ENCODE assay signal across 40 cellular contexts in the genomic region with DNA sequence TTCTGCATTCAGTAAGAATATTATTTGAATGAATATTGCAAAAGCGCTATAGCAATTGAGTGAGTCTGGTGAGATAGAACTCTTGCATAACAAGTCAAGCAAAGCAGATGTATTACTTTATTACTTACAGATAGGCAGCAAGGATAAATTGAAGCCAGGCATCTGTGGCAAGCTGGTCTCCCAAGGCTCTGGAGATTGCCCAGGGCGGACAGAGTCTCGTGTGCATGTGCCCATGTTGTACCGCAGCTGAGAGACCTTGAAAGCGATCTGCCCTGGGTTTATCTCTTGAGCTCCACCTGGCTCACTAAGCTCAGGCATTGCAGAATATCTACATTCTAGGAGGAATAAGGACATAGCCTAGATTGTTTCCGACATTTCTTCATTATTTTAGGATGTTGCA.
"Had no signal": no experiment of that assay in that cellular context is flagged by ENCODE, and none has a peak within 500 bp of the region (broad histone marks: within the 10 kb centered on the region; RNA-seq: fewer than 3 reads in every experiment).

No MANE protein-coding gene starts in this region.

- DNase-seq: activated effector memory CD4-positive, alpha-beta T cell treated with anti-CD3 and anti-CD28 coated beads, Interleukin-2, amount 50 U/mL, for 16 hours; activated effector memory CD4-positive, alpha-beta T cell treated with Interleukin-2 at 50 U/mL for 16 hours; activated gamma-delta T cell; activated gamma-delta T cell treated with Interleukin-2 at 50 U/mL for 16 hours; activated naive CD4-positive, alpha-beta T cell; activated naive CD4-positive, alpha-beta T cell treated with anti-CD3 and anti-CD28 coated beads for 36 hours; activated naive CD4-positive, alpha-beta T cell treated with anti-CD3 and anti-CD28 coated beads, Interleukin-2, amount 10 ng/mL, durations not matched to agents 7 days and 5 days; activated naive CD4-positive, alpha-beta T cell treated with anti-CD3 and anti-CD28 coated beads, Interleukin-2, amount 50 U/mL, for 16 hours; activated naive CD4-positive, alpha-beta T cell treated with Interleukin-2 at 50 U/mL for 16 hours; activated naive CD8-positive, alpha-beta T cell treated with anti-CD3 and anti-CD28 coated beads for 36 hours; activated naive CD8-positive, alpha-beta T cell treated with anti-CD3 and anti-CD28 coated beads, Interleukin-2, amount 10 ng/mL, durations not matched to agents 7 days and 5 days; activated naive CD8-positive, alpha-beta T cell treated with anti-CD3 and anti-CD28 coated beads, Interleukin-2, amount 50 U/mL, for 24 hours; activated T-cell treated with anti-CD3 and anti-CD28 coated beads, Interleukin-2, amount 50 U/mL, for 1 hour; activated T-cell treated with anti-CD3 and anti-CD28 coated beads, Interleukin-2, amount 50 U/mL, for 24 hours; activated T-cell treated with anti-CD3 and anti-CD28 coated beads, Interleukin-2, amount 50 U/mL, for 4 hours; activated T-cell treated with anti-CD3 and anti-CD28 coated beads, Interleukin-2, amount 50 U/mL, for 48 hours; activated T-cell treated with anti-CD3 and anti-CD28 coated beads, Interleukin-2, amount 50 U/mL, for 72 hours; amniotic stem cell; amygdala; anterior cingulate cortex; aorta; body of pancreas; brain microvascular endothelial cell; caudate nucleus; central memory CD4-positive, alpha-beta T cell; cerebellar nuclear complex had no signal

- H3K27ac Mint-ChIP-seq: activated naive CD4-positive, alpha-beta T cell treated with anti-CD3 and anti-CD28 coated beads for 36 hours; activated naive CD4-positive, alpha-beta T cell treated with anti-CD3 and anti-CD28 coated beads, Interleukin-2, amount 10 ng/mL, durations not matched to agents 7 days and 5 days; activated naive CD4-positive, alpha-beta T cell treated with anti-CD3 and anti-CD28 coated beads, Interleukin-2, amount 50 U/mL, for 24 hours; activated naive CD4-positive, alpha-beta T cell treated with anti-CD3 and anti-CD28 coated beads, Interleukin-2, amount 50 U/mL, for 72 hours; activated naive CD8-positive, alpha-beta T cell; activated naive CD8-positive, alpha-beta T cell treated with anti-CD3 and anti-CD28 coated beads for 36 hours; activated naive CD8-positive, alpha-beta T cell treated with anti-CD3 and anti-CD28 coated beads, Interleukin-2, amount 10 ng/mL, durations not matched to agents 7 days and 5 days; activated naive CD8-positive, alpha-beta T cell treated with anti-CD3 and anti-CD28 coated beads, Interleukin-2, amount 50 U/mL, for 24 hours; activated T-cell treated with anti-CD3 and anti-CD28 coated beads, Interleukin-2, amount 50 U/mL, for 24 hours; activated T-cell treated with anti-CD3 and anti-CD28 coated beads, Interleukin-2, amount 50 U/mL, for 72 hours; activated T-helper 1 cell treated with anti-CD3 and anti-CD28 coated beads, Interleukin-12 subunit alpha, Interleukin-12 subunit beta, Interleukin-2, Interleukin-4 antibody, amounts not matched to agents 30 ng/mL and 10 ng/mL and 1 ng/mL, durations not matched to agents 14 hours and 24 hours and 36 hours; activated T-helper 17 cell treated with anti-CD3 and anti-CD28 coated beads, Interleukin-2, amount 50 U/mL, for 72 hours; activated T-helper 2 cell treated with anti-CD3 and anti-CD28 coated beads, Interferon-gamma antibody, Interleukin-2, Interleukin-4, amounts not matched to agents 10 μg/mL and 5 μg/mL and 100 μg/mL, durations not matched to agents 14 hours and 24 hours and 36 hours; brain had no signal

- H3K27me3 Mint-ChIP-seq: activated naive CD4-positive, alpha-beta T cell treated with anti-CD3 and anti-CD28 coated beads, Interleukin-2, amount 10 ng/mL, durations not matched to agents 7 days and 5 days; activated naive CD4-positive, alpha-beta T cell treated with anti-CD3 and anti-CD28 coated beads, Interleukin-2, amount 50 U/mL, for 24 hours; activated naive CD8-positive, alpha-beta T cell; activated naive CD8-positive, alpha-beta T cell treated with anti-CD3 and anti-CD28 coated beads for 36 hours; activated naive CD8-positive, alpha-beta T cell treated with anti-CD3 and anti-CD28 coated beads, Interleukin-2, amount 10 ng/mL, durations not matched to agents 7 days and 5 days; activated naive CD8-positive, alpha-beta T cell treated with anti-CD3 and anti-CD28 coated beads, Interleukin-2, amount 50 U/mL, for 24 hours; activated T-cell treated with anti-CD3 and anti-CD28 coated beads, Interleukin-2, amount 50 U/mL, for 24 hours; activated T-helper 17 cell treated with anti-CD3 and anti-CD28 coated beads, Interleukin-2, amount 50 U/mL, for 72 hours; central memory CD8-positive, alpha-beta T cell had no signal

- H3K4me1 ChIP-seq: adrenal gland, ascending aorta, body of pancreas, breast epithelium had no signal

- H3K27ac ChIP-seq: adrenal gland, ascending aorta, body of pancreas, brain microvascular endothelial cell, breast epithelium, cardiac muscle cell had no signal

- H3K4me3 Mint-ChIP-seq: activated naive CD4-positive, alpha-beta T cell treated with anti-CD3 and anti-CD28 coated beads for 36 hours; activated naive CD4-positive, alpha-beta T cell treated with anti-CD3 and anti-CD28 coated beads, Interleukin-2, amount 10 ng/mL, durations not matched to agents 7 days and 5 days; activated naive CD4-positive, alpha-beta T cell treated with anti-CD3 and anti-CD28 coated beads, Interleukin-2, amount 50 U/mL, for 24 hours; activated naive CD8-positive, alpha-beta T cell; activated naive CD8-positive, alpha-beta T cell treated with anti-CD3 and anti-CD28 coated beads for 36 hours; activated naive CD8-positive, alpha-beta T cell treated with anti-CD3 and anti-CD28 coated beads, Interleukin-2, amount 10 ng/mL, durations not matched to agents 7 days and 5 days; activated naive CD8-positive, alpha-beta T cell treated with anti-CD3 and anti-CD28 coated beads, Interleukin-2, amount 50 U/mL, for 24 hours; activated T-cell treated with anti-CD3 and anti-CD28 coated beads, Interleukin-2, amount 50 U/mL, for 24 hours; activated T-cell treated with anti-CD3 and anti-CD28 coated beads, Interleukin-2, amount 50 U/mL, for 4 hours; activated T-cell treated with anti-CD3 and anti-CD28 coated beads, Interleukin-2, amount 50 U/mL, for 72 hours; activated T-helper 1 cell treated with anti-CD3 and anti-CD28 coated beads, Interleukin-12 subunit alpha, Interleukin-12 subunit beta, Interleukin-2, Interleukin-4 antibody, amounts not matched to agents 30 ng/mL and 10 ng/mL and 1 ng/mL, durations not matched to agents 14 hours and 24 hours and 36 hours; activated T-helper 17 cell treated with anti-CD3 and anti-CD28 coated beads, Interleukin-2, amount 50 U/mL, for 72 hours; brain; central memory CD8-positive, alpha-beta T cell had no signal

- ATAC-seq: activated naive CD4-positive, alpha-beta T cell treated with anti-CD3 and anti-CD28 coated beads, Interleukin-2, amount 50 U/mL, for 72 hours; activated naive CD8-positive, alpha-beta T cell treated with anti-CD3 and anti-CD28 coated beads, Interleukin-2, amount 50 U/mL, for 24 hours; activated T-cell treated with anti-CD3 and anti-CD28 coated beads, Interleukin-2, amount 50 U/mL, for 4 hours; activated T-cell treated with anti-CD3 and anti-CD28 coated beads, Interleukin-2, amount 50 U/mL, for 72 hours; activated T-helper 17 cell treated with anti-CD3 and anti-CD28 coated beads, Interleukin-2, amount 50 U/mL, for 72 hours; body of pancreas had no signal

- H3K4me3 ChIP-seq: adrenal gland, ascending aorta, body of pancreas, breast epithelium, cardiac muscle cell had no signal

- H3K27me3 ChIP-seq: adrenal gland, ascending aorta, body of pancreas, brain microvascular endothelial cell, breast epithelium, cardiac muscle cell had no signal

- H3K36me3 Mint-ChIP-seq: activated naive CD4-positive, alpha-beta T cell treated with anti-CD3 and anti-CD28 coated beads, Interleukin-2, amount 10 ng/mL, durations not matched to agents 7 days and 5 days; activated naive CD4-positive, alpha-beta T cell treated with anti-CD3 and anti-CD28 coated beads, Interleukin-2, amount 50 U/mL, for 24 hours; activated naive CD4-positive, alpha-beta T cell treated with anti-CD3 and anti-CD28 coated beads, Interleukin-2, amount 50 U/mL, for 72 hours; activated naive CD8-positive, alpha-beta T cell; activated naive CD8-positive, alpha-beta T cell treated with anti-CD3 and anti-CD28 coated beads for 36 hours; activated naive CD8-positive, alpha-beta T cell treated with anti-CD3 and anti-CD28 coated beads, Interleukin-2, amount 10 ng/mL, durations not matched to agents 7 days and 5 days; brain had no signal

- H3K36me3 ChIP-seq: adrenal gland, ascending aorta, brain microvascular endothelial cell, breast epithelium, cardiac muscle cell had no signal

- H3K9me3 Mint-ChIP-seq: activated naive CD4-positive, alpha-beta T cell treated with anti-CD3 and anti-CD28 coated beads, Interleukin-2, amount 10 ng/mL, durations not matched to agents 7 days and 5 days; activated T-helper 1 cell treated with anti-CD3 and anti-CD28 coated beads, Interleukin-12 subunit alpha, Interleukin-12 subunit beta, Interleukin-2, Interleukin-4 antibody, amounts not matched to agents 30 ng/mL and 10 ng/mL and 1 ng/mL, durations not matched to agents 14 hours and 24 hours and 36 hours; activated T-helper 17 cell treated with anti-CD3 and anti-CD28 coated beads, Interleukin-2, amount 50 U/mL, for 72 hours; activated T-helper 2 cell treated with anti-CD3 and anti-CD28 coated beads, Interferon-gamma antibody, Interleukin-2, Interleukin-4, amounts not matched to agents 10 μg/mL and 5 μg/mL and 100 μg/mL, durations not matched to agents 14 hours and 24 hours and 36 hours; brain had no signal

- H3K4me1 Mint-ChIP-seq: activated naive CD4-positive, alpha-beta T cell treated with anti-CD3 and anti-CD28 coated beads, Interleukin-2, amount 10 ng/mL, durations not matched to agents 7 days and 5 days; activated naive CD4-positive, alpha-beta T cell treated with anti-CD3 and anti-CD28 coated beads, Interleukin-2, amount 50 U/mL, for 24 hours; activated naive CD8-positive, alpha-beta T cell treated with anti-CD3 and anti-CD28 coated beads for 36 hours; activated naive CD8-positive, alpha-beta T cell treated with anti-CD3 and anti-CD28 coated beads, Interleukin-2, amount 10 ng/mL, durations not matched to agents 7 days and 5 days; activated naive CD8-positive, alpha-beta T cell treated with anti-CD3 and anti-CD28 coated beads, Interleukin-2, amount 50 U/mL, for 24 hours; activated T-helper 17 cell treated with anti-CD3 and anti-CD28 coated beads, Interleukin-2, amount 50 U/mL, for 72 hours; brain; central memory CD8-positive, alpha-beta T cell had no signal

- H3K9me3 ChIP-seq: adrenal gland, ascending aorta, body of pancreas, breast epithelium had no signal

- FAIRE-seq: astrocyte, bronchial epithelial cell had no signal
